ENCODE assay signal across 23 cellular contexts in the genomic region with DNA sequence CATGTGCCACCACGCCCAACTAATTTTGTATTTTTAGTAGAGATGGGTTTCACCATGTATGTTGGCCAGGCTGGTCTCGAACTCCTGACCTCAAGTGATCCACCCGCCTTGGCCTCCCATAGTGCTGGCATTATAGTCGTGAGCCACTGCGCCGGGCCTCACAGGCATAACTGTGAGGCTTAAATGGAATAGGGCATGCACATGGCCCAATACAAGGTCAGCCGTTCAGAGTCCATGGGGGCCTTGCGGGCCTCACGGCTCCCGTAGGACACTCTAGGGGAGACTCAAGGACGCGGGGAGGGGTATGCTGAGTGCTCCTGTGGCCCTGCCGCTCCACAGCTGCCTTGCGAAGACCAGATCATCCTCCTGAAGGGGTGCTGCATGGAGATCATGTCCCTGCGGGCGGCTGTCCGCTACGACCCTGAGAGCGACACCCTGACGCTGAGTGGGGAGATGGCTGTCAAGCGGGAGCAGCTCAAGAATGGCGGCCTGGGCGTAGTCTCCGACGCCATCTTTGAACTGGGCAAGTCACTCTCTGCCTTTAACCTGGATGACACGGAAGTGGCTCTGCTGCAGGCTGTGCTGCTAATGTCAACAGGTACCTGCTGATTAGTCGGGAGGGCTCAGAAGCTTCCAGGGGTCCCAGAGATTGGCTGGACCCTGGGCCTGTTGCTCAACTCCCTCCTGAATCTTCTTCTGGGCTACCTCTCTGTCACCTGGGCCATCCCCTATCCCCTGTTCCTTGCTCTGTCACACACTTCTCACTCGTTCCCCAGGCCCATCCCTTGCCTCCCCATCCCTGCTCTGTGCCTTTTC. TPM values are rescaled to one million over a fixed set of nuclear protein-coding genes. Genes with fewer than 3 reads are reported as not detected.
DNase-seq lines count a peak whose midpoint lies in the region; ATAC-seq and TF ChIP-seq lines count a peak whose summit lies in the region.
"Had no signal": no experiment of that assay in that cellular context is flagged by ENCODE, and none has a peak within 500 bp of the region (broad histone marks: within the 10 kb centered on the region; RNA-seq: fewer than 3 reads in every experiment).

No MANE protein-coding gene starts in this region.

- H3K4me1 ChIP-seq in Peyer's patch (peaks cover 0 to 18% (median 0%) of the 10 kb centered on the region in 4 donors), ascending aorta (peaks cover 4 to 31% of the 10 kb centered on the region in 2 donors)

- peak; percentile 26 for DNase-seq in left ventricle myocardium superior
- DNase-seq in cardiac septum (ENCODE audit: low spot score) = no peak
- DNase-seq in glutamatergic neuron = no peak
- DNase-seq in ureter (ENCODE audit: low spot score) = peak; percentile 44
- DNase-seq in Peyer's patch = no peak
- DNase-seq in ascending aorta (ENCODE audit: low spot score in 2 of 2) = no peak
- DNase-seq: ACHN; activated CD4-positive, alpha-beta memory T cell treated with anti-CD3 and anti-CD28 coated beads, Interleukin-2, amount 10 ng/mL, durations not matched to agents 7 days and 5 days; activated naive CD4-positive, alpha-beta T cell treated with anti-CD3 and anti-CD28 coated beads, Interleukin-2, amount 50 U/mL, for 16 hours; activated T-cell treated with anti-CD3 and anti-CD28 coated beads, Interleukin-2, amount 50 U/mL, for 1 hour; CD4-positive, CD25-positive, alpha-beta regulatory T cell; cortex of kidney; DMS153; foreskin melanocyte; left cardiac atrium; NCI-H1417; NCI-H526; occipital lobe; Right ventricle myocardium superior; stimulated activated CD4-positive, alpha-beta T cell treated with anti-CD3 and anti-CD28 coated beads, Interleukin-15, amount 100 ng/mL, for 24 hours; stimulated activated naive CD4-positive, alpha-beta T cell treated with Interleukin-2 at 50 U/mL for 16 hours had no signal

- peaks cover 4% of the 10 kb centered on the region for H3K9me3 Mint-ChIP-seq in glutamatergic neuron (ENCODE audit: unreplicated experiment)
- H3K9me3 Mint-ChIP-seq: activated CD4-positive, alpha-beta memory T cell treated with anti-CD3 and anti-CD28 coated beads, Interleukin-2, amount 10 ng/mL, durations not matched to agents 7 days and 5 days; CD4-positive, CD25-positive, alpha-beta regulatory T cell had no signal

- H3K4me3 Mint-ChIP-seq in glutamatergic neuron (ENCODE audit: unreplicated experiment) = no peak overlapping the region
- H3K4me3 Mint-ChIP-seq: activated CD4-positive, alpha-beta memory T cell treated with anti-CD3 and anti-CD28 coated beads, Interleukin-2, amount 10 ng/mL, durations not matched to agents 7 days and 5 days; CD4-positive, CD25-positive, alpha-beta regulatory T cell had no signal

- peaks cover 0 to 79% (median 0%) of the 10 kb centered on the region in 3 donors for H3K36me3 ChIP-seq in Peyer's patch
- H3K36me3 ChIP-seq in ascending aorta = peaks cover 71 to 82% of the 10 kb centered on the region in 2 donors

- H3K9me3 ChIP-seq in Peyer's patch (no peaks in the 10 kb centered on the region), ascending aorta (no peaks in the 10 kb centered on the region)
- H3K9me3 ChIP-seq: right atrium auricular region, upper lobe of left lung had no signal

- peaks cover 14% of the 10 kb centered on the region for H3K27me3 Mint-ChIP-seq in glutamatergic neuron (ENCODE audit: unreplicated experiment)
- H3K27me3 Mint-ChIP-seq: activated CD4-positive, alpha-beta memory T cell treated with anti-CD3 and anti-CD28 coated beads, Interleukin-2, amount 10 ng/mL, durations not matched to agents 7 days and 5 days; CD4-positive, CD25-positive, alpha-beta regulatory T cell had no signal

- H3K27me3 ChIP-seq in Peyer's patch (no peaks in the 10 kb centered on the region), ascending aorta (no peaks in the 10 kb centered on the region)
- H3K27me3 ChIP-seq: right atrium auricular region, upper lobe of left lung had no signal

- intact Hi-C loops in left ventricle myocardium superior (cut with micrococcal nuclease) (no loop called here), cardiac septum (cut with DNase I) (loop anchor here (10.0 kb wide), 1 partner anchor 53 kb away; no protein-coding TSS in a partner anchor), ascending aorta (cut with DNase I) (loop anchor here (5.0 kb wide), 1 partner anchor 76 kb away; no protein-coding TSS in a partner anchor)

- TF ChIP-seq CTCF in glutamatergic neuron (IDR thresholded peaks at IDR 0.05; ENCODE audit: partially characterized antibody, unreplicated experiment) = no peak
- no peak for TF ChIP-seq CTCF in Peyer's patch (IDR thresholded peaks at IDR 0.05)
- TF ChIP-seq CTCF in ascending aorta (IDR thresholded peaks at IDR 0.05) = no peak

- peaks cover 22% of the 10 kb centered on the region for H3K4me1 Mint-ChIP-seq in glutamatergic neuron (ENCODE audit: low read depth, unreplicated experiment)
- H3K4me1 Mint-ChIP-seq: activated CD4-positive, alpha-beta memory T cell treated with anti-CD3 and anti-CD28 coated beads, Interleukin-2, amount 10 ng/mL, durations not matched to agents 7 days and 5 days had no signal

- no peak overlapping the region for H3K4me3 ChIP-seq in Peyer's patch
- H3K4me3 ChIP-seq in ascending aorta = no peak overlapping the region
- H3K4me3 ChIP-seq: right atrium auricular region, upper lobe of left lung had no signal

- peak overlapping the region; percentile 62 for H3K27ac Mint-ChIP-seq in glutamatergic neuron (ENCODE audit: unreplicated experiment)
- H3K27ac Mint-ChIP-seq: activated CD4-positive, alpha-beta memory T cell treated with anti-CD3 and anti-CD28 coated beads, Interleukin-2, amount 10 ng/mL, durations not matched to agents 7 days and 5 days had no signal

- peaks cover 4% of the 10 kb centered on the region for H3K36me3 Mint-ChIP-seq in glutamatergic neuron (ENCODE audit: unreplicated experiment)

- H3K27ac ChIP-seq in Peyer's patch = no peak overlapping the region
- H3K27ac ChIP-seq in ascending aorta = peak overlapping the region in 1 of 2 donors; percentile 99

- ATAC-seq in left ventricle myocardium superior = no peak
- ATAC-seq: left cardiac atrium had no signal

- no peak for TF ChIP-seq POLR2A in Peyer's patch (IDR thresholded peaks at IDR 0.05)

RNA-seq across cellular contexts. Expression of a gene that starts 12.3 kb away (rescaled TPM):
- 21.5 TPM for total RNA-seq in left ventricle myocardium superior
- 25.8 TPM for total RNA-seq in cardiac septum
- total RNA-seq in glutamatergic neuron (ENCODE audit: unreplicated experiment) = 1.3 TPM
- 26.0 TPM for total RNA-seq in ureter
- 10 to 100 TPM; 13.2 to 38.8 (median 18.9) TPM for total RNA-seq in Peyer's patch
- 0.43 TPM for total RNA-seq in ascending aorta

RNA-seq across cellular contexts. Expression of a gene that starts 25.3 kb away (rescaled TPM):
- total RNA-seq in left ventricle myocardium superior (98.1 TPM), cardiac septum (66.8 TPM), glutamatergic neuron (ENCODE audit: unreplicated experiment) (17.6 TPM), ureter (54.7 TPM), Peyer's patch (10 to 100 TPM; 43.4 to 80.5 (median 68.5) TPM), ascending aorta (35.4 TPM)

RNA-seq across cellular contexts. Expression of a gene that starts 33.7 kb away (rescaled TPM):
- total RNA-seq in left ventricle myocardium superior (49.1 TPM), cardiac septum (53.7 TPM), glutamatergic neuron (ENCODE audit: unreplicated experiment) (110 TPM), ureter (91.3 TPM), Peyer's patch (100 to 1,000 TPM in 3 of 4 donors, 10 to 100 TPM in 1; 86.3 to 207 (median 117) TPM), ascending aorta (82.5 TPM)

RNA-seq across cellular contexts. Expression of a gene that starts 33.9 kb away (rescaled TPM):
- total RNA-seq in left ventricle myocardium superior (56.9 TPM), cardiac septum (56.4 TPM), glutamatergic neuron (ENCODE audit: unreplicated experiment) (172 TPM), ureter (87.9 TPM), Peyer's patch (100 to 1,000 TPM in 3 of 4 donors, 10 to 100 TPM in 1; 77.9 to 176 (median 146) TPM), ascending aorta (176 TPM)

RNA-seq across cellular contexts. Expression of a gene that starts 52.2 kb away (rescaled TPM):
- total RNA-seq in left ventricle myocardium superior (48.1 TPM), cardiac septum (54.8 TPM), glutamatergic neuron (ENCODE audit: unreplicated experiment) (145 TPM), ureter (121 TPM), Peyer's patch (100 to 1,000 TPM in 1 of 4 donors, 10 to 100 TPM in 3; 54.6 to 138 (median 57.5) TPM), ascending aorta (48.9 TPM)

Comparison
In these comparisons a context has a peak if more than half of its experiments do, and no peak if none do; other contexts are left out.
1. DNase-seq: peak in left ventricle myocardium superior (single experiment) and ureter (single experiment); none in cardiac septum (single experiment), glutamatergic neuron (single experiment), Peyer's patch (0 of 3) and ascending aorta (0 of 2).